In the genomic region with DNA sequence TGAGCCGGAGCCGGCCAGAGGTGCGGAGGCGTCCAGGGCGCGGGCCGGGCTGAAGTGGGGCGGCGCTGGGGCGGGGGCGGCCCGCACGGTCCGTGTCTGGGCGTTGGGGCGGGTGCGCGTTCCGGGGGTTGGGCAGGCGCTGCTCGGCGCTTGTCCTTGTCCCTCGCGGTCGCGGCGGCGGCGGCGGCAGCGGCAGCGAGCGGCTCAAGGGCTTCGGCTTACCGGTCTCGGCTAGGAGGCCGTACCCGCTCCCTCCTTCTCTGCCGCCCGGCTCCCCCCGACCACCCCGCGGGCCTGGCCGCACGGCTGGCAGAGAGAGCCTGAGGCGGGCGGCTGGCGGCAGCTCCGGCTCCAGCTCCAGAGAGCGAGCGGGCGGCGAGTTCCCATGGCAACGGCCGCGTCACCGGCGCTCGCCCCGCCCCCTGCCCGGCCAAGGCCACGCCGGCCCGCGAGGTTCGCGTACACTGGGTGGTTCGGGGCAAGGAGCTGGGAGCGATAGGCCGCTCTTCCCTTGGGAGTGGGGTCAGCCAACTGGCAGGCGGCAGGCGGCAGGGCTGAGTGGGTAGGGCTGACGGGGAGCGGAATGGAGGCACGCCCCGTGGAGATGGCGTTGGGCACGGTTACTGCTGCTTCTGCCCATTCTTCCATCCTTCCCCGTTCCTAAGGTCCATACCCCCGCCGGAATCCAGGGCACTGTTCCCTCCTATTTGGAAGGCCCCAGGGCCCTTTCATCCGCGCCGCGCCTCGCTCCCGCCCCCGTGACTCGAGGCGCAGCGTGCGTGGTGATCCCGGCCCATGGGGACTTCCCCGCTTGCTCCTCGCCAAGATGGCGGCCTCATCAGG, we compare ENCODE assay signal across 8 cellular contexts. TPM values are rescaled to one million over a fixed set of nuclear protein-coding genes. Genes with fewer than 3 reads are reported as not detected.
DNase-seq lines count a peak whose midpoint lies in the region; ATAC-seq and TF ChIP-seq lines count a peak whose summit lies in the region.

LRRC73 (minus strand) TSS at position 363 of the 843 bp plus-strand sequence. CDS start 561 bp downstream, outside the sequence.

- peaks cover 12% of the 10 kb centered on the region for H3K36me3 Mint-ChIP-seq in natural killer cell treated with Interleukin-12 subunit alpha and Interleukin-12 subunit beta and Interleukin-15 and Interleukin-18, amount 100 ng/mL, for 72 hours
- H3K36me3 Mint-ChIP-seq in stimulated activated naive B cell treated with anti-CD40 and anti-IgM and Interleukin-4, amounts not matched to agents 10 μg/mL and 1 μg/mL and 100 μg/mL, for 72 hours, result peaks cover 25 to 45% of the 10 kb centered on the region in 2 donors

- H3K4me1 Mint-ChIP-seq in natural killer cell treated with Interleukin-12 subunit alpha and Interleukin-12 subunit beta and Interleukin-15 and Interleukin-18, amount 100 ng/mL, for 72 hours (ENCODE audit: low read depth in 2 of 2), result peaks cover 17 to 26% of the 10 kb centered on the region in 2 donors
- H3K4me1 Mint-ChIP-seq in stimulated activated naive B cell treated with anti-CD40 and anti-IgM and Interleukin-4, amounts not matched to agents 10 μg/mL and 1 μg/mL and 100 μg/mL, for 72 hours, result peaks cover 36 to 44% of the 10 kb centered on the region in 2 donors

- H3K9me3 Mint-ChIP-seq in natural killer cell treated with Interleukin-12 subunit alpha and Interleukin-12 subunit beta and Interleukin-15 and Interleukin-18, amount 100 ng/mL, for 72 hours, result no peaks in the 10 kb centered on the region
- no peaks in the 10 kb centered on the region for H3K9me3 Mint-ChIP-seq in stimulated activated naive B cell treated with anti-CD40 and anti-IgM and Interleukin-4, amounts not matched to agents 10 μg/mL and 1 μg/mL and 100 μg/mL, for 72 hours

- peak; percentile 92 for DNase-seq in AG08396 (ENCODE audit: low spot score)
- peak; percentile 84 for DNase-seq in RKO (ENCODE audit: low spot score)
- DNase-seq in activated T-helper 9 cell treated with anti-CD3 and anti-CD28 coated beads, Interleukin-2, amount 50 U/mL, for 16 hours (ENCODE audit: low read depth), result peak; percentile 77
- DNase-seq in fibroblast of the aortic adventitia (ENCODE audit: low read depth), result peak; percentile 79
- DNase-seq in natural killer cell treated with Interleukin-12 subunit alpha and Interleukin-12 subunit beta and Interleukin-15 and Interleukin-18, amount 100 ng/mL, for 72 hours (ENCODE audit: low spot score), result peak; percentile 88
- peak; percentile 74 for DNase-seq in stimulated activated naive B cell treated with anti-CD40 and anti-IgM and Interleukin-4, amounts not matched to agents 10 μg/mL and 1 μg/mL and 100 μg/mL, for 72 hours

- peaks cover 12 to 14% of the 10 kb centered on the region in 2 donors for H3K27me3 Mint-ChIP-seq in natural killer cell treated with Interleukin-12 subunit alpha and Interleukin-12 subunit beta and Interleukin-15 and Interleukin-18, amount 100 ng/mL, for 72 hours
- peaks cover 18 to 22% of the 10 kb centered on the region in 2 donors for H3K27me3 Mint-ChIP-seq in stimulated activated naive B cell treated with anti-CD40 and anti-IgM and Interleukin-4, amounts not matched to agents 10 μg/mL and 1 μg/mL and 100 μg/mL, for 72 hours

- H3K4me3 ChIP-seq in fibroblast of the aortic adventitia (ENCODE audit: low read depth, low read length), result peak within 1 kb of the TSS; percentile 67

- H3K4me3 Mint-ChIP-seq in natural killer cell treated with Interleukin-12 subunit alpha and Interleukin-12 subunit beta and Interleukin-15 and Interleukin-18, amount 100 ng/mL, for 72 hours, result peak within 1 kb of the TSS; percentile 90
- H3K4me3 Mint-ChIP-seq in stimulated activated naive B cell treated with anti-CD40 and anti-IgM and Interleukin-4, amounts not matched to agents 10 μg/mL and 1 μg/mL and 100 μg/mL, for 72 hours, result peak within 1 kb of the TSS; percentile 80 to 86

- H3K27ac Mint-ChIP-seq in natural killer cell treated with Interleukin-12 subunit alpha and Interleukin-12 subunit beta and Interleukin-15 and Interleukin-18, amount 100 ng/mL, for 72 hours, result peak within 1 kb of the TSS; percentile 49 to 67
- H3K27ac Mint-ChIP-seq in stimulated activated naive B cell treated with anti-CD40 and anti-IgM and Interleukin-4, amounts not matched to agents 10 μg/mL and 1 μg/mL and 100 μg/mL, for 72 hours, result peak within 1 kb of the TSS; percentile 56

- TF ChIP-seq CTCF in fibroblast of the aortic adventitia (IDR thresholded peaks at IDR 0.05; ENCODE audit: insufficient read depth, low read length), result no peak

- ATAC-seq in GM19023 (IDR thresholded peaks at IDR 0.05; ENCODE audit: unreplicated experiment), result peak; percentile 75
- peak; percentile 55 for ATAC-seq in HG03558 (IDR thresholded peaks at IDR 0.05; ENCODE audit: extremely low read depth, unreplicated experiment)
- peak; percentile 85 to 90 for ATAC-seq in natural killer cell treated with Interleukin-12 subunit alpha and Interleukin-12 subunit beta and Interleukin-15 and Interleukin-18, amount 100 ng/mL, for 72 hours
- peak; percentile 78 to 81 for ATAC-seq in stimulated activated naive B cell treated with anti-CD40 and anti-IgM and Interleukin-4, amounts not matched to agents 10 μg/mL and 1 μg/mL and 100 μg/mL, for 72 hours (replicated peaks)

RNA-seq across cellular contexts. Expression of gene LRRC73, which starts in this region (rescaled TPM):
- total RNA-seq in fibroblast of the aortic adventitia (ENCODE audit: low replicate concordance), result 0.63 and 0.98 TPM in 2 replicates
- total RNA-seq in natural killer cell treated with Interleukin-12 subunit alpha and Interleukin-12 subunit beta and Interleukin-15 and Interleukin-18, amount 100 ng/mL, for 72 hours, result under 1 TPM; 0.36 to 0.39 TPM

Comparison
In these comparisons a context has a peak if more than half of its experiments do, and no peak if none do; other contexts are left out.
1. Peak in every context shown above with its lines: DNase-seq, ATAC-seq and H3K4me3 ChIP-seq.
2. Peak in DNase-seq and H3K4me3 ChIP-seq in fibroblast of the aortic adventitia; RNA of the gene not detected or under 1 TPM.
3. Peak in DNase-seq and ATAC-seq in natural killer cell treated with Interleukin-12 subunit alpha and Interleukin-12 subunit beta and Interleukin-15 and Interleukin-18, amount 100 ng/mL, for 72 hours; RNA of the gene not detected or under 1 TPM.